8 cellular contexts compared by ENCODE assay signal in the genomic region with DNA sequence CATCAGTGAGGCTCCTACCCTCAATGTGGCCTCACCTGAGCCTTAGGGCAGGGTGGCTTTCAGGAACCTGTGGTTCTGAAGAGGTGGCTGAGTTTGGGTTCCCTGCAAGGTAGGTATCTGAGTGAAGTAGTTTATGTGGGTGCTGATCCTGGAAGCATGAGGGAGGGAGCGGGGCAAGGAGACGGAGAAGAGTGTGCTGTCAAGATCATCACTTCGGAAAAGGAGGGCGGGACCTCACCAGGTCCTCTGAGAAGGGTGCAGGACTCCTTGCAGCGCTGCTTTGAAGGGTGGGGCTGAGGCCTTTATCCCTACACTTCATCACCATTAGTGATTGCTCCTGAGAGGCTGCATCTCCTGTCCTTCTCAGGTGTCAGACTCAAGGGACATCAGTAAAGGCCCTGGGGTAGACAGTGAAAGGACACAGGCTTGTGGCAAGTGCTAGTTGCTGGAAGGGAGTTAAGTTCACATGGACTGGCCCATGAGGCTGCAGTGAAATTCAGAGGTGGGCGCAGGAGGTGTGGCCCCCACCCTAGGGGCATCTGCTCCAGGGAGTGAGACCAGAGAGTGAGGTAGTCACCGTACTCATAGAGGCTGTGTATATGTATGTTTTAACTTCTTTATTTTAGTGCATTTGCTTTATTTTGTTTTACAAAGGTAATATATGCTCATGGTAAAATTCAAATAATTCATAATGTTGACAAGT.
"Had no signal": no experiment of that assay in that cellular context is flagged by ENCODE, and none has a peak within 500 bp of the region (broad histone marks: within the 10 kb centered on the region; RNA-seq: fewer than 3 reads in every experiment).

No MANE protein-coding gene starts in this region.

- H3K27ac Mint-ChIP-seq: GM23338, HFFc6 had no signal

- H3K4me1 ChIP-seq: HAP-1 had no signal

- H3K4me3 ChIP-seq: GM23338, HAP-1, K562 had no signal

- H3K4me2 ChIP-seq: GM23338 had no signal

- H3K36me3 ChIP-seq: HAP-1 had no signal

- H3K4me3 Mint-ChIP-seq: GM23338, HFFc6 had no signal

- ATAC-seq: GM23338, HCT116, K562 had no signal

- DNase-seq: H7, HFFc6, IMR-90, KG1 had no signal

- H3K9me3 ChIP-seq: HAP-1 had no signal

- H3K9me3 Mint-ChIP-seq: GM23338, HFFc6 had no signal
